Comparison of ENCODE assay signal across 8 cellular contexts in genomic region chr7:88169717-88170320, GRCh38. TPM values are rescaled to one million over a fixed set of nuclear protein-coding genes. Genes with fewer than 3 reads are reported as not detected.
A peak's percentile ranks its signal among the peaks of the same experiment; 100 is the strongest.
DNase-seq lines count a peak whose midpoint lies in the region; ATAC-seq and TF ChIP-seq lines count a peak whose summit lies in the region.

No MANE protein-coding gene starts in this region.

- 15 to 36% (median 26%) methylated on average over 1 of the region's 1 CpG for WGBS in spleen, 5 donors

- H3K9me3 Mint-ChIP-seq in stimulated activated naive B cell treated with anti-CD40 and anti-IgM and Interleukin-4, amounts not matched to agents 10 μg/mL and 1 μg/mL and 100 μg/mL, for 72 hours: no peaks in the 10 kb centered on the region

- TF ChIP-seq CTCF in fibroblast of mammary gland (conservative IDR thresholded peaks at IDR 0.05; ENCODE audit: control insufficient read depth, insufficient read depth, low read depth, low read length) (peak; percentile 56), spleen (IDR thresholded peaks at IDR 0.05 in 8 of 11, conservative IDR thresholded peaks at IDR 0.05 in 3 of 11) (peak in 8 of 11 experiments; percentile 17 to 51 (median 33))

- H3K4me3 ChIP-seq in fibroblast of mammary gland (ENCODE audit: control insufficient read depth, low read depth, low read length) (no peak overlapping the region), spleen (no peak overlapping the region)

- H3K4me1 ChIP-seq in spleen: no peaks in the 10 kb centered on the region

- H3K36me3 Mint-ChIP-seq in stimulated activated naive B cell treated with anti-CD40 and anti-IgM and Interleukin-4, amounts not matched to agents 10 μg/mL and 1 μg/mL and 100 μg/mL, for 72 hours: no peaks in the 10 kb centered on the region

- no peaks in the 10 kb centered on the region for H3K27me3 ChIP-seq in spleen (replicated peaks in 1 of 7)

- H3K4me3 Mint-ChIP-seq in stimulated activated naive B cell treated with anti-CD40 and anti-IgM and Interleukin-4, amounts not matched to agents 10 μg/mL and 1 μg/mL and 100 μg/mL, for 72 hours: no peak overlapping the region

- no peaks in the 10 kb centered on the region for H3K36me3 ChIP-seq in spleen

- no peak overlapping the region for H3K27ac ChIP-seq in spleen

- intact Hi-C loops in spleen (cut with DNase I; ENCODE audit: low total_unique reads): no loop called here

- no peaks in the 10 kb centered on the region for H3K4me1 Mint-ChIP-seq in stimulated activated naive B cell treated with anti-CD40 and anti-IgM and Interleukin-4, amounts not matched to agents 10 μg/mL and 1 μg/mL and 100 μg/mL, for 72 hours

- no peaks in the 10 kb centered on the region for H3K27me3 Mint-ChIP-seq in stimulated activated naive B cell treated with anti-CD40 and anti-IgM and Interleukin-4, amounts not matched to agents 10 μg/mL and 1 μg/mL and 100 μg/mL, for 72 hours

- no peak overlapping the region for H3K27ac Mint-ChIP-seq in stimulated activated naive B cell treated with anti-CD40 and anti-IgM and Interleukin-4, amounts not matched to agents 10 μg/mL and 1 μg/mL and 100 μg/mL, for 72 hours

- TF ChIP-seq POLR2A in spleen (IDR thresholded peaks at IDR 0.05): no peak

- no peak for ATAC-seq in stimulated activated naive B cell treated with anti-CD40 and anti-IgM and Interleukin-4, amounts not matched to agents 10 μg/mL and 1 μg/mL and 100 μg/mL, for 72 hours (replicated peaks)
- no peak for ATAC-seq in HG02884 (IDR thresholded peaks at IDR 0.05; ENCODE audit: unreplicated experiment)
- ATAC-seq in GM21723 (IDR thresholded peaks at IDR 0.05; ENCODE audit: unreplicated experiment): no peak

- H3K9me3 ChIP-seq in spleen: no peaks in the 10 kb centered on the region

- DNase-seq in DMS 273 treated with DMSO at 0.1 percent for 48 hours (lab: John Stamatoyannopoulos, UW): peak; percentile 7
- DNase-seq in H4 (ENCODE audit: low spot score): peak; percentile 12
- peak; percentile 79 for DNase-seq in OCI-M1 (lab: John Stamatoyannopoulos, UW)
- DNase-seq in fibroblast of mammary gland (ENCODE audit: low read depth): peak; percentile 29
- DNase-seq in spleen: no peak
- DNase-seq in stimulated activated naive B cell treated with anti-CD40 and anti-IgM and Interleukin-4, amounts not matched to agents 10 μg/mL and 1 μg/mL and 100 μg/mL, for 72 hours: no peak

RNA-seq across cellular contexts. Expression of gene SRI, which starts 50.0 kb away (rescaled TPM):
- total RNA-seq in H4 (2014; rRNA removed; shearing (Covaris generic)): 307 and 321 TPM in 2 replicates
- 10 to 100 TPM; 48.4 to 88.3 (median 77.7) TPM for total RNA-seq in spleen
- polyA plus RNA-seq in spleen: 10 to 100 TPM; 49.3 to 66.1 (median 60.1) TPM

Comparison
In these comparisons a context has a peak if more than half of its experiments do, and no peak if none do; other contexts are left out.
1. DNase-seq: peak in DMS 273 treated with DMSO at 0.1 percent for 48 hours (single experiment), H4 (single experiment), OCI-M1 (single experiment) and fibroblast of mammary gland (single experiment); none in spleen (single experiment) and stimulated activated naive B cell treated with anti-CD40 and anti-IgM and Interleukin-4, amounts not matched to agents 10 μg/mL and 1 μg/mL and 100 μg/mL, for 72 hours (single experiment).